8 cellular contexts compared by ENCODE assay signal in the genomic region with DNA sequence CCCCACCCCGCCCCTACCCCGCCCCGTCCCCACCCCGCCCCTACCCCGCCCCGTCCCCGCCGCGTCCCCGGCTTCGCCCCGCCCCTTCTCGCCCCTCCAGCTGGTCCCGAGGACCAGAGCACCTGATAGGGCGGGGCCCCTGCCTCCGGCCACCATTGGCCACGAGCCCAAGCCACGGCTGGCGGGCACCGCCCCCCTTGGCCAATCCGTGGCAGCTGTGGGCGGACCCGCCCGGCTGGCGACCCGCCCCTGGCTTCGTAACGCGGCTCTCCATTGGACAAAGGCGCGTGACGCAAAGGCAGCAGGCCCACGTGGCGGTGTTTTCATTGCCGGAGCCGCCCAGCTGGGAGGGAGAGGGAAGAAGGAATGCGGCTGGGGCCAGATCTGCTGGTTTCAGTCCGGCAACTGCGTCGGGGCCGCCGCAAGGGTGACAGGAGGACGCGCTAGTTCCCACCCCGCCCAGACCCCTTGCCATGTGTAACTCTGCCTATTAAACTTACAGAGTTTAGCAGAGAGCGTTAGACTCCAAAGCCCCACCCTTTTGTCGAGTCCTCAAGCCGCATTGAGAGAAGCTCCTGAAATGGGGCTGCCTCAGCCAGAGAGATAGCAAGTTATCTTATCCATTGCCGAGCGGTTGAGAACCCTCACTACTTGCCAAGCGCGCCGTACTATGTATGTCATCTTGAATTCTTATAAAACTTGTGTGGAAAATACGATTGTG. TPM values are rescaled to one million over a fixed set of nuclear protein-coding genes. Genes with fewer than 3 reads are reported as not detected.
DNase-seq lines count a peak whose midpoint lies in the region; ATAC-seq and TF ChIP-seq lines count a peak whose summit lies in the region.

No MANE protein-coding gene starts in this region.

- H3K4me2 ChIP-seq in BLaER1 treated with 17β-estradiol and CSF1 and Interleukin-3, amounts not matched to agents 10 nM and 100 nM: peak overlapping the region; percentile 66 to 90 (median 87)

- ATAC-seq in GM19351 (IDR thresholded peaks at IDR 0.05; ENCODE audit: unreplicated experiment) (peak; percentile 62), HG03520 (IDR thresholded peaks at IDR 0.05; ENCODE audit: unreplicated experiment) (peak; percentile 68), right lobe of liver (peak; percentile 84 to 94 (median 92))

- DNase-seq in NCI-H69 (lab: John Stamatoyannopoulos, UW): peak; percentile 99
- DNase-seq in activated CD4-positive, alpha-beta T cell treated with anti-CD3 and anti-CD28 coated beads, Interleukin-2, amount 50 U/mL, for 48 hours: peak; percentile 97
- DNase-seq in dorsolateral prefrontal cortex: peak; percentile 98 to 100 (median 99)
- peak; percentile 100 for DNase-seq in right lobe of liver
- DNase-seq in stimulated activated CD4-positive, alpha-beta T cell treated with anti-CD3 and anti-CD28 coated beads, Interleukin-4, amount 100 ng/mL, for 24 hours: peak; percentile 98

- WGBS in right lobe of liver (ENCODE audit: insufficient coverage, low coverage, low lambda C conversion rate, missing lambda C conversion rate): 1% methylated on average over 25 of the region's 54 CpGs

- H3K36me3 ChIP-seq in BLaER1 treated with 17β-estradiol and CSF1 and Interleukin-3, amounts not matched to agents 10 nM and 100 nM: peaks cover 0 to 9% (median 0%) of the 10 kb centered on the region in 11 experiments; a peak in 6 of 22 replicates
- H3K36me3 ChIP-seq in right lobe of liver: no peaks in the 10 kb centered on the region

- intact Hi-C loops in dorsolateral prefrontal cortex (cut with DNase I) (loop anchor here (1.0 to 10.0 kb wide), 5 partner anchors 54 to 423 kb away; a partner anchor contains a TSS), right lobe of liver (cut with DNase I) (no loop called here)

- peak overlapping the region in 3 of 11 experiments; percentile 26 to 86 (median 34); a peak in 4 of 22 replicates for H3K27ac ChIP-seq in BLaER1 treated with 17β-estradiol and CSF1 and Interleukin-3, amounts not matched to agents 10 nM and 100 nM
- H3K27ac ChIP-seq in dorsolateral prefrontal cortex (peak overlapping the region in 54 of 59 donors; percentile 18 to 97 (median 79)), right lobe of liver (peak overlapping the region; percentile 53 to 84 (median 70))

- TF ChIP-seq CTCF in dorsolateral prefrontal cortex (IDR thresholded peaks at IDR 0.05 in 54 of 56, conservative IDR thresholded peaks at IDR 0.05 in 2 of 56; ENCODE audit: low read depth in 1 of 56, partially characterized antibody in 56 of 56): peak in 22 of 56 donors; percentile 5 to 49 (median 22)
- no peak for TF ChIP-seq CTCF in right lobe of liver (IDR thresholded peaks at IDR 0.05)

- H3K9me3 ChIP-seq in BLaER1 treated with 17β-estradiol and CSF1 and Interleukin-3, amounts not matched to agents 10 nM and 100 nM (replicated peaks in 1 of 11): no peaks in the 10 kb centered on the region
- no peaks in the 10 kb centered on the region for H3K9me3 ChIP-seq in right lobe of liver

- H3K9ac ChIP-seq in BLaER1 treated with 17β-estradiol and CSF1 and Interleukin-3, amounts not matched to agents 10 nM and 100 nM: peak overlapping the region; percentile 29 to 86 (median 54); a peak in 19 of 22 replicates

- H3K4me3 ChIP-seq in BLaER1 treated with 17β-estradiol and CSF1 and Interleukin-3, amounts not matched to agents 10 nM and 100 nM: peak overlapping the region; percentile 50 to 82 (median 68)
- peak overlapping the region; percentile 59 to 96 (median 85) for H3K4me3 ChIP-seq in dorsolateral prefrontal cortex
- peak overlapping the region; percentile 41 to 78 (median 73) for H3K4me3 ChIP-seq in right lobe of liver

- H4K20me1 ChIP-seq in BLaER1 treated with 17β-estradiol and CSF1 and Interleukin-3, amounts not matched to agents 10 nM and 100 nM: no peaks in the 10 kb centered on the region; a peak in 2 of 22 replicates

- H3K4me1 ChIP-seq in BLaER1 treated with 17β-estradiol and CSF1 and Interleukin-3, amounts not matched to agents 10 nM and 100 nM: peaks cover 70 to 77% (median 73%) of the 10 kb centered on the region in 10 experiments
- H3K4me1 ChIP-seq in right lobe of liver: peaks cover 0 to 27% (median 1%) of the 10 kb centered on the region in 4 donors

- H3K27me3 ChIP-seq in BLaER1 treated with 17β-estradiol and CSF1 and Interleukin-3, amounts not matched to agents 10 nM and 100 nM: no peaks in the 10 kb centered on the region
- no peaks in the 10 kb centered on the region for H3K27me3 ChIP-seq in dorsolateral prefrontal cortex
- H3K27me3 ChIP-seq in right lobe of liver: no peaks in the 10 kb centered on the region

- TF ChIP-seq POLR2A in right lobe of liver (IDR thresholded peaks at IDR 0.05): peak; percentile 90

RNA-seq across cellular contexts. Expression of a gene that starts 0.4 kb away (rescaled TPM):
- 10 to 100 TPM; 15.3 to 48.2 (median 24.5) TPM for total RNA-seq in dorsolateral prefrontal cortex
- 10 to 100 TPM; 18.0 to 23.8 (median 19.9) TPM for total RNA-seq in right lobe of liver

RNA-seq across cellular contexts. Expression of a gene that starts 54.5 kb away (rescaled TPM):
- total RNA-seq in dorsolateral prefrontal cortex (100 to 1,000 TPM; 224 to 559 (median 417) TPM), right lobe of liver (100 to 1,000 TPM; 109 to 172 (median 136) TPM)

Comparison
In these comparisons a context has a peak if more than half of its experiments do, and no peak if none do; other contexts are left out.
1. intact Hi-C loops: an anchor here in dorsolateral prefrontal cortex (1.0 to 10.0 kb wide); none called in right lobe of liver.